In genomic region chr2:182077023-182077422, GRCh38 we compare ENCODE assay signal across 22 cellular contexts.
DNase-seq lines count a peak whose midpoint lies in the region; ATAC-seq, FAIRE-seq and TF ChIP-seq lines count a peak whose summit lies in the region.
"Had no signal": no experiment of that assay in that cellular context is flagged by ENCODE, and none has a peak within 500 bp of the region (broad histone marks: within the 10 kb centered on the region; RNA-seq: fewer than 3 reads in every experiment).

No MANE protein-coding gene starts in this region.

- H3K4me1 ChIP-seq in IMR-90 (ENCODE audit: control insufficient read depth, insufficient read depth, low read length) (peaks cover 2% of the 10 kb centered on the region; the same call in 1 of the 2 replicates), GM12878 (ENCODE audit: control insufficient read depth, insufficient read depth, low read length) (no peaks in the 10 kb centered on the region), liver (ENCODE audit: control insufficient read depth in 4 of 4, insufficient read depth in 4 of 4, low read length in 3 of 4) (peaks cover 5 to 19% (median 6%) of the 10 kb centered on the region in 4 donors)
- H3K4me1 ChIP-seq: left lung had no signal

- peak overlapping the region; percentile 43 for H2BK5ac ChIP-seq in IMR-90 (ENCODE audit: low read depth, low read length, poor library complexity, severe bottlenecking)

- H3K27me3 Mint-ChIP-seq in activated T-helper 1 cell treated with anti-CD3 and anti-CD28 coated beads, Interleukin-12 subunit alpha, Interleukin-12 subunit beta, Interleukin-2, Interleukin-4 antibody, amounts not matched to agents 30 ng/mL and 10 ng/mL and 1 ng/mL, durations not matched to agents 14 hours and 24 hours and 36 hours (ENCODE audit: insufficient read depth), result peaks cover 4% of the 10 kb centered on the region

- H3K4me3 Mint-ChIP-seq in activated T-helper 1 cell treated with anti-CD3 and anti-CD28 coated beads, Interleukin-12 subunit alpha, Interleukin-12 subunit beta, Interleukin-2, Interleukin-4 antibody, amounts not matched to agents 30 ng/mL and 10 ng/mL and 1 ng/mL, durations not matched to agents 14 hours and 24 hours and 36 hours, result no peak overlapping the region
- H3K4me3 Mint-ChIP-seq: activated B cell treated with CpG ODN at 0.5 μM for 24 hours; CD8-positive, alpha-beta memory T cell; H9; immature natural killer cell; mesothelial cell of epicardium; naive thymus-derived CD8-positive, alpha-beta T cell; stimulated activated effector memory CD8-positive, alpha-beta T cell treated with anti-CD3 and anti-CD28 coated beads, Interleukin-12 subunit alpha, Interleukin-12 subunit beta, amount 100 ng/mL, for 72 hours had no signal

- RAD21 ChIA-PET in GM12878 (lab: Charles Lee; ENCODE audit: unreplicated experiment), result interaction anchor here (1.1 to 1.8 kb wide), 6 partner anchors 28 to 334 kb away, joined by 3 to 16 read pairs (median 4); no protein-coding TSS in a partner anchor

- no peak overlapping the region for H2AK9ac ChIP-seq in IMR-90 (replicated peaks; ENCODE audit: low read depth, low read length, poor library complexity)

- intact Hi-C loops in IMR-90 (cut with micrococcal nuclease), result loop anchor here (1.0 to 5.0 kb wide), 6 partner anchors 135 to 570 kb away; partner anchors contain the start of gene ITPRID2
- intact Hi-C loops in GM12878 (cut with micrococcal nuclease; ENCODE audit: unreplicated experiment), result loop anchor here (1.0 to 10.0 kb wide), 4 partner anchors 106 to 1000 kb away; no protein-coding TSS in a partner anchor
- intact Hi-C loops in activated T-helper 1 cell treated with anti-CD3 and anti-CD28 coated beads, Interleukin-12 subunit alpha, Interleukin-12 subunit beta, Interleukin-2, Interleukin-4 antibody, amounts not matched to agents 30 ng/mL and 10 ng/mL and 1 ng/mL, durations not matched to agents 14 hours and 24 hours and 36 hours (cut with micrococcal nuclease), result loop anchor here (1.0 to 5.0 kb wide), 3 partner anchors 335 to 1950 kb away; no protein-coding TSS in a partner anchor

- H4K5ac ChIP-seq in IMR-90 (ENCODE audit: low read depth, low read length), result no peak overlapping the region; the same call in 1 of the 2 replicates

- BruUV-seq in IMR-90 (replicated peaks; lab: Mats Ljungman, UMichigan) (no TSS peak), GM12878 (replicated peaks; lab: Mats Ljungman, UMichigan) (no TSS peak)

- no peak for TF ChIP-seq POLR2A in IMR-90 (IDR thresholded peaks at IDR 0.05; ENCODE audit: low read depth, low read length)
- no peak for TF ChIP-seq POLR2A in GM12878 (IDR thresholded peaks at IDR 0.05; ENCODE audit: low read depth, low read length)

- DNase-seq in NCI-H1105 treated with DMSO at 0.1 percent for 48 hours (lab: John Stamatoyannopoulos, UW) (peak; percentile 13), NCI-H1105 (lab: John Stamatoyannopoulos, UW) (no peak), IMR-90 (peak; percentile 61), GM12878 (ENCODE audit: low read depth, low spot score) (no peak), substantia nigra (lab: John Stamatoyannopoulos, UW) (no peak), midbrain (lab: John Stamatoyannopoulos, UW) (no peak)
- DNase-seq in activated T-helper 1 cell treated with anti-CD3 and anti-CD28 coated beads, Interleukin-12 subunit alpha, Interleukin-12 subunit beta, Interleukin-2, Interleukin-4 antibody, amounts not matched to agents 30 ng/mL and 10 ng/mL and 1 ng/mL, durations not matched to agents 14 hours and 24 hours and 36 hours (ENCODE audit: low spot score), result no peak
- DNase-seq: activated B cell treated with CpG ODN at 0.5 μM for 24 hours, GF-D8, H9, immature natural killer cell, left lung, occipital lobe had no signal

- H2AFZ ChIP-seq in IMR-90 (replicated peaks; ENCODE audit: low read length, poor library complexity) (no peak overlapping the region), GM12878 (ENCODE audit: control insufficient read depth, low read depth, low read length) (no peak overlapping the region)

- H3K4me1 Mint-ChIP-seq in activated T-helper 1 cell treated with anti-CD3 and anti-CD28 coated beads, Interleukin-12 subunit alpha, Interleukin-12 subunit beta, Interleukin-2, Interleukin-4 antibody, amounts not matched to agents 30 ng/mL and 10 ng/mL and 1 ng/mL, durations not matched to agents 14 hours and 24 hours and 36 hours (ENCODE audit: low read depth), result no peaks in the 10 kb centered on the region
- H3K4me1 Mint-ChIP-seq: activated B cell treated with CpG ODN at 0.5 μM for 24 hours; CD8-positive, alpha-beta memory T cell; immature natural killer cell; naive thymus-derived CD8-positive, alpha-beta T cell; stimulated activated effector memory CD8-positive, alpha-beta T cell treated with anti-CD3 and anti-CD28 coated beads, Interleukin-12 subunit alpha, Interleukin-12 subunit beta, amount 100 ng/mL, for 72 hours had no signal

- no peak overlapping the region for H4K91ac ChIP-seq in IMR-90 (ENCODE audit: insufficient read depth, low read depth, low read length)

- no peak overlapping the region for H3K4me3 ChIP-seq in IMR-90 (ENCODE audit: insufficient read depth, low read depth, low read length)
- no peak overlapping the region for H3K4me3 ChIP-seq in GM12878
- no peak overlapping the region for H3K4me3 ChIP-seq in liver (ENCODE audit: low read depth in 1 of 3, low read length in 3 of 3)
- H3K4me3 ChIP-seq: ascending aorta, left lung, smooth muscle cell had no signal

- H2BK20ac ChIP-seq in IMR-90 (ENCODE audit: low read depth, low read length), result no peak overlapping the region

- peak; percentile 82 for FAIRE-seq in GM12878 (lab: Jason Lieb, UNC)

- ATAC-seq in IMR-90 (ENCODE audit: low read depth) (peak; percentile 28), GM12878 (no peak)
- ATAC-seq: naive thymus-derived CD8-positive, alpha-beta T cell; stimulated activated effector memory CD8-positive, alpha-beta T cell treated with anti-CD3 and anti-CD28 coated beads, Interleukin-12 subunit alpha, Interleukin-12 subunit beta, amount 100 ng/mL, for 72 hours had no signal

- H3K79me2 ChIP-seq in GM12878 (ENCODE audit: control insufficient read depth, insufficient read depth, low read length), result no peaks in the 10 kb centered on the region

- TF ChIP-seq RAD21 in IMR-90 (IDR thresholded peaks at IDR 0.05; ENCODE audit: low read length), result no peak
- no peak for TF ChIP-seq RAD21 in GM12878 (IDR thresholded peaks at IDR 0.05; ENCODE audit: insufficient read depth, low read depth, low read length)
- no peak for TF ChIP-seq RAD21 in liver (IDR thresholded peaks at IDR 0.05)

- dilution Hi-C loops in IMR-90 (cut with HindIII; ENCODE audit: low sequenced_read_pairs, unreplicated experiment), result no loop called here

- TF ChIP-seq EP300 in GM12878 (IDR thresholded peaks at IDR 0.05; ENCODE audit: borderline replicate concordance in 1 of 2, control insufficient read depth in 1 of 2, low read depth in 2 of 2, low read length in 2 of 2), result no peak

- no CpG with 5 or more reads among the region's 5 CpGs for WGBS in IMR-90 (ENCODE audit: extremely low coverage in 2 of 2, insufficient read length in 1 of 2), 2 experiments
- WGBS in GM12878 (ENCODE audit: insufficient coverage, insufficient replicate concordance, low lambda C conversion rate, missing lambda C conversion rate), result under 1% methylated on average over 5 of the region's 5 CpGs
- 28% methylated on average over 5 of the region's 5 CpGs for WGBS in liver

- H3K36me3 ChIP-seq in IMR-90 (ENCODE audit: control insufficient read depth, insufficient read depth, low read length) (no peaks in the 10 kb centered on the region), GM12878 (ENCODE audit: control insufficient read depth in 2 of 2, insufficient read depth in 2 of 2, low read length in 1 of 2) (no peaks in the 10 kb centered on the region), liver (ENCODE audit: control insufficient read depth in 4 of 4, insufficient read depth in 3 of 4, low read depth in 1 of 4, low read length in 3 of 4) (no peaks in the 10 kb centered on the region)
- H3K36me3 ChIP-seq: ascending aorta, left lung had no signal

- no peak overlapping the region for H3K23ac ChIP-seq in IMR-90 (ENCODE audit: low read depth, low read length)

- no peaks in the 10 kb centered on the region for H3K79me1 ChIP-seq in IMR-90 (ENCODE audit: low read depth in 1 of 2, low read length in 2 of 2)

- CTCF ChIA-PET in IMR-90 (lab: Yijun Ruan, JAX) (interaction anchor here (0.6 to 3.3 kb wide), 9 partner anchors 11 to 362 kb away, joined by 3 to 19 read pairs (median 4); no protein-coding TSS in a partner anchor), GM12878 (lab: Yijun Ruan, JAX) (interaction anchor here (0.6 to 3.0 kb wide), 19 partner anchors 8 to 973 kb away, joined by 3 to 35 read pairs (median 5); no protein-coding TSS in a partner anchor)

- H3K4me2 ChIP-seq in IMR-90 (ENCODE audit: low read depth, low read length) (peak overlapping the region; percentile 54; the same call in 1 of the 2 replicates), GM12878 (ENCODE audit: control insufficient read depth, insufficient read depth) (no peak overlapping the region)
- H3K4me2 ChIP-seq: smooth muscle cell had no signal

- H3K56ac ChIP-seq in IMR-90 (ENCODE audit: extremely low read depth, insufficient read depth, low read length), result no peak overlapping the region

- H3K9me1 ChIP-seq in IMR-90 (ENCODE audit: insufficient read depth, low read length), result no peaks in the 10 kb centered on the region; the same call in 1 of the 2 replicates

- H3K9me3 ChIP-seq in IMR-90 (ENCODE audit: control insufficient read depth, insufficient read depth, low read length) (no peaks in the 10 kb centered on the region), GM12878 (replicated peaks; ENCODE audit: control insufficient read depth, insufficient read depth, low read length) (no peaks in the 10 kb centered on the region), liver (ENCODE audit: control insufficient read depth in 4 of 4, low read length in 3 of 4) (no peaks in the 10 kb centered on the region)
- H3K9me3 ChIP-seq: ascending aorta, left lung had no signal

- in situ Hi-C loops in IMR-90 (cut with MboI; ENCODE audit: low sequenced_read_pairs), result loop anchor here (5.0 to 10.0 kb wide), 2 partner anchors 172 to 340 kb away; no protein-coding TSS in a partner anchor
- in situ Hi-C loops in GM12878 (cut with MboI), result loop anchor here (5.0 kb wide), 1 partner anchor 330 kb away; no protein-coding TSS in a partner anchor

- no peaks in the 10 kb centered on the region for H3K9me3 Mint-ChIP-seq in activated T-helper 1 cell treated with anti-CD3 and anti-CD28 coated beads, Interleukin-12 subunit alpha, Interleukin-12 subunit beta, Interleukin-2, Interleukin-4 antibody, amounts not matched to agents 30 ng/mL and 10 ng/mL and 1 ng/mL, durations not matched to agents 14 hours and 24 hours and 36 hours
- H3K9me3 Mint-ChIP-seq: activated B cell treated with CpG ODN at 0.5 μM for 24 hours; activated naive CD4-positive, alpha-beta T cell treated with anti-CD3 and anti-CD28 coated beads, Interleukin-2, amount 50 U/mL, for 72 hours; activated T-helper 2 cell treated with anti-CD3 and anti-CD28 coated beads, Interferon-gamma antibody, Interleukin-2, Interleukin-4, amounts not matched to agents 10 μg/mL and 5 μg/mL and 100 μg/mL, durations not matched to agents 14 hours and 24 hours and 36 hours; H9; naive thymus-derived CD8-positive, alpha-beta T cell; stimulated activated effector memory CD8-positive, alpha-beta T cell treated with anti-CD3 and anti-CD28 coated beads, Interleukin-12 subunit alpha, Interleukin-12 subunit beta, amount 100 ng/mL, for 72 hours had no signal

- SMC1A ChIA-PET in GM12878 (lab: Charles Lee; ENCODE audit: uncharacterized antibody, unreplicated experiment), result interaction anchor here (0.8 to 3.2 kb wide), 11 partner anchors 11 to 572 kb away, joined by 3 to 23 read pairs (median 6); no protein-coding TSS in a partner anchor

- no peak overlapping the region for H3K9ac ChIP-seq in IMR-90 (ENCODE audit: low read depth, low read length)
- H3K9ac ChIP-seq in GM12878 (ENCODE audit: control insufficient read depth, insufficient read depth, low read length), result no peak overlapping the region
- no peak overlapping the region for H3K9ac ChIP-seq in liver (ENCODE audit: low read depth in 1 of 2, low read length in 2 of 2)

- no peak overlapping the region for H3K14ac ChIP-seq in IMR-90 (replicated peaks; ENCODE audit: low read depth, low read length)

- POLR2A ChIA-PET in IMR-90 (lab: Charles Lee; ENCODE audit: unreplicated experiment), result no interaction called here
- POLR2A ChIA-PET in GM12878 (lab: Charles Lee), result no interaction called here

- H2AK5ac ChIP-seq in IMR-90 (ENCODE audit: low read depth, low read length), result no peak overlapping the region

- no peak overlapping the region for H3K27ac Mint-ChIP-seq in activated T-helper 1 cell treated with anti-CD3 and anti-CD28 coated beads, Interleukin-12 subunit alpha, Interleukin-12 subunit beta, Interleukin-2, Interleukin-4 antibody, amounts not matched to agents 30 ng/mL and 10 ng/mL and 1 ng/mL, durations not matched to agents 14 hours and 24 hours and 36 hours
- H3K27ac Mint-ChIP-seq: activated B cell treated with CpG ODN at 0.5 μM for 24 hours; activated naive CD4-positive, alpha-beta T cell treated with anti-CD3 and anti-CD28 coated beads, Interleukin-2, amount 50 U/mL, for 72 hours; activated T-helper 2 cell treated with anti-CD3 and anti-CD28 coated beads, Interferon-gamma antibody, Interleukin-2, Interleukin-4, amounts not matched to agents 10 μg/mL and 5 μg/mL and 100 μg/mL, durations not matched to agents 14 hours and 24 hours and 36 hours; CD8-positive, alpha-beta memory T cell; H9; immature natural killer cell; naive thymus-derived CD8-positive, alpha-beta T cell; stimulated activated effector memory CD8-positive, alpha-beta T cell treated with anti-CD3 and anti-CD28 coated beads, Interleukin-12 subunit alpha, Interleukin-12 subunit beta, amount 100 ng/mL, for 72 hours had no signal

- H2BK120ac ChIP-seq in IMR-90 (ENCODE audit: low read depth, low read length), result no peak overlapping the region

- H3K18ac ChIP-seq in IMR-90 (ENCODE audit: low read depth, low read length), result no peak overlapping the region; the same call in 1 of the 2 replicates

- no peaks in the 10 kb centered on the region for H4K20me1 ChIP-seq in IMR-90 (ENCODE audit: insufficient read depth, low read length)
- H4K20me1 ChIP-seq in GM12878 (ENCODE audit: control insufficient read depth, insufficient read depth), result no peaks in the 10 kb centered on the region

- no peak overlapping the region for H2BK15ac ChIP-seq in IMR-90 (ENCODE audit: low read depth, low read length)

- H3K27me3 ChIP-seq in IMR-90 (ENCODE audit: control insufficient read depth, insufficient read depth, low read length), result no peaks in the 10 kb centered on the region
- no peaks in the 10 kb centered on the region; a peak in 1 of 4 replicates for H3K27me3 ChIP-seq in GM12878 (replicated peaks in 1 of 2; ENCODE audit: control insufficient read depth in 2 of 2, insufficient read depth in 2 of 2, low read length in 1 of 2)
- H3K27me3 ChIP-seq in liver (ENCODE audit: control insufficient read depth in 4 of 4, insufficient read depth in 4 of 4, low read length in 3 of 4), result no peaks in the 10 kb centered on the region
- H3K27me3 ChIP-seq: ascending aorta, left lung had no signal

- H4K8ac ChIP-seq in IMR-90 (ENCODE audit: low read depth in 2 of 2, low read length in 2 of 2), result no peak overlapping the region; a peak in 1 of 4 replicates

- H3K4ac ChIP-seq in IMR-90 (ENCODE audit: low read depth, low read length), result no peak overlapping the region

- H3K27ac ChIP-seq in IMR-90 (ENCODE audit: insufficient read depth, low read length), result peak overlapping the region; percentile 35; the same call in 1 of the 2 replicates
- H3K27ac ChIP-seq in GM12878 (ENCODE audit: control insufficient read depth, insufficient read depth), result no peak overlapping the region
- peak overlapping the region; percentile 29 to 36 for H3K27ac ChIP-seq in liver (ENCODE audit: low read depth in 1 of 2, low read length in 2 of 2)
- H3K27ac ChIP-seq in substantia nigra (ENCODE audit: low read depth, low read length, poor library complexity, severe bottlenecking), result no peak overlapping the region
- H3K27ac ChIP-seq: ascending aorta, left lung had no signal

- TF ChIP-seq CTCF in IMR-90 (conservative IDR thresholded peaks at IDR 0.05; ENCODE audit: low read depth, low read length) (no peak), GM12878 (IDR thresholded peaks at IDR 0.05 in 2 of 3, conservative IDR thresholded peaks at IDR 0.05 in 1 of 3; ENCODE audit: control insufficient read depth in 2 of 3, extremely low read depth in 1 of 3, insufficient read depth in 1 of 3, low read depth in 3 of 3, low read length in 3 of 3) (no peak), liver (IDR thresholded peaks at IDR 0.05; ENCODE audit: low read depth, low read length, missing input control) (no peak)

- H3K36me3 Mint-ChIP-seq in activated T-helper 1 cell treated with anti-CD3 and anti-CD28 coated beads, Interleukin-12 subunit alpha, Interleukin-12 subunit beta, Interleukin-2, Interleukin-4 antibody, amounts not matched to agents 30 ng/mL and 10 ng/mL and 1 ng/mL, durations not matched to agents 14 hours and 24 hours and 36 hours (ENCODE audit: low read depth), result no peaks in the 10 kb centered on the region
- H3K36me3 Mint-ChIP-seq: activated naive CD4-positive, alpha-beta T cell treated with anti-CD3 and anti-CD28 coated beads, Interleukin-2, amount 50 U/mL, for 72 hours; CD8-positive, alpha-beta memory T cell; immature natural killer cell; mesothelial cell of epicardium; naive thymus-derived CD8-positive, alpha-beta T cell; stimulated activated effector memory CD8-positive, alpha-beta T cell treated with anti-CD3 and anti-CD28 coated beads, Interleukin-12 subunit alpha, Interleukin-12 subunit beta, amount 100 ng/mL, for 72 hours had no signal

Comparison
In these comparisons a context has a peak if more than half of its experiments do, and no peak if none do; other contexts are left out.
1. DNase-seq: peak in NCI-H1105 treated with DMSO at 0.1 percent for 48 hours (single experiment) and IMR-90 (single experiment); none in NCI-H1105 (single experiment), GM12878 (single experiment), activated T-helper 1 cell treated with anti-CD3 and anti-CD28 coated beads, Interleukin-12 subunit alpha, Interleukin-12 subunit beta, Interleukin-2, Interleukin-4 antibody, amounts not matched to agents 30 ng/mL and 10 ng/mL and 1 ng/mL, durations not matched to agents 14 hours and 24 hours and 36 hours (single experiment), substantia nigra (0 of 49) and midbrain (single experiment).
2. H3K27ac ChIP-seq: peak in IMR-90 (single experiment) and liver (2 of 2); none in GM12878 (single experiment) and substantia nigra (single experiment).